Comparison of ENCODE assay signal across 24 cellular contexts in genomic region chr2:8267103-8267502, GRCh38.
"Had no signal": no experiment of that assay in that cellular context is flagged by ENCODE, and none has a peak within 500 bp of the region (broad histone marks: within the 10 kb centered on the region; RNA-seq: fewer than 3 reads in every experiment).

No MANE protein-coding gene starts in this region.

- H3K9me3 Mint-ChIP-seq: activated CD8-positive, alpha-beta T cell treated with anti-CD3 and anti-CD28 coated beads for 36 hours; activated naive CD8-positive, alpha-beta T cell treated with anti-CD3 and anti-CD28 coated beads for 36 hours; activated T-helper 2 cell treated with anti-CD3 and anti-CD28 coated beads, Interferon-gamma antibody, Interleukin-2, Interleukin-4, amounts not matched to agents 10 μg/mL and 5 μg/mL and 100 μg/mL, durations not matched to agents 14 hours and 24 hours and 36 hours had no signal

- DNase-seq: activated CD4-positive, alpha-beta T cell treated with anti-CD3 and anti-CD28 coated beads for 4 hours; activated CD8-positive, alpha-beta memory T cell treated with anti-CD3 and anti-CD28 coated beads, Interleukin-2, amount 50 U/mL, for 4 hours; activated CD8-positive, alpha-beta T cell treated with anti-CD3 and anti-CD28 coated beads for 36 hours; activated gamma-delta T cell treated with Interleukin-2 at 50 U/mL for 16 hours; activated naive CD4-positive, alpha-beta T cell treated with anti-CD3 and anti-CD28 coated beads, Interleukin-2, amount 10 ng/mL, durations not matched to agents 7 days and 5 days; activated naive CD8-positive, alpha-beta T cell treated with anti-CD3 and anti-CD28 coated beads for 36 hours; activated T-cell treated with anti-CD3 and anti-CD28 coated beads, Interleukin-2, amount 50 U/mL, for 72 hours; brain microvascular endothelial cell; KBM-7; MG63; MV-4-11; NCI-H1105; NCI-H1436; NCI-H187; NCI-H2081; NCI-H2227 treated with DMSO at 0.1 percent for 48 hours; NCI-H446 treated with DMSO at 0.1 percent for 48 hours; OCI-M1; SK-N-SH; T-helper 1 cell had no signal

- H3K4me3 ChIP-seq: cardiac muscle cell, MG63 had no signal

- H3K4me2 ChIP-seq: SK-N-SH had no signal

- H3K27me3 Mint-ChIP-seq: activated CD8-positive, alpha-beta T cell treated with anti-CD3 and anti-CD28 coated beads for 36 hours; activated naive CD8-positive, alpha-beta T cell treated with anti-CD3 and anti-CD28 coated beads for 36 hours had no signal

- H3K27ac Mint-ChIP-seq: activated CD8-positive, alpha-beta T cell treated with anti-CD3 and anti-CD28 coated beads for 36 hours; activated naive CD4-positive, alpha-beta T cell treated with anti-CD3 and anti-CD28 coated beads, Interleukin-2, amount 10 ng/mL, durations not matched to agents 7 days and 5 days; activated naive CD8-positive, alpha-beta T cell treated with anti-CD3 and anti-CD28 coated beads for 36 hours; activated T-cell treated with anti-CD3 and anti-CD28 coated beads, Interleukin-2, amount 50 U/mL, for 72 hours; activated T-helper 2 cell treated with anti-CD3 and anti-CD28 coated beads, Interferon-gamma antibody, Interleukin-2, Interleukin-4, amounts not matched to agents 10 μg/mL and 5 μg/mL and 100 μg/mL, durations not matched to agents 14 hours and 24 hours and 36 hours had no signal

- H3K9ac ChIP-seq: SK-N-SH had no signal

- H3K9me3 ChIP-seq: MG63, SK-N-SH had no signal

- H3K4me3 Mint-ChIP-seq: activated CD8-positive, alpha-beta T cell treated with anti-CD3 and anti-CD28 coated beads for 36 hours; activated naive CD4-positive, alpha-beta T cell treated with anti-CD3 and anti-CD28 coated beads, Interleukin-2, amount 10 ng/mL, durations not matched to agents 7 days and 5 days; activated naive CD8-positive, alpha-beta T cell treated with anti-CD3 and anti-CD28 coated beads for 36 hours; activated T-cell treated with anti-CD3 and anti-CD28 coated beads, Interleukin-2, amount 50 U/mL, for 72 hours had no signal

- H3K4me1 Mint-ChIP-seq: activated naive CD4-positive, alpha-beta T cell treated with anti-CD3 and anti-CD28 coated beads, Interleukin-2, amount 10 ng/mL, durations not matched to agents 7 days and 5 days; activated naive CD8-positive, alpha-beta T cell treated with anti-CD3 and anti-CD28 coated beads for 36 hours had no signal

- H3K27ac ChIP-seq: brain microvascular endothelial cell, cardiac muscle cell had no signal

- H3K36me3 Mint-ChIP-seq: activated naive CD4-positive, alpha-beta T cell treated with anti-CD3 and anti-CD28 coated beads, Interleukin-2, amount 10 ng/mL, durations not matched to agents 7 days and 5 days; activated naive CD8-positive, alpha-beta T cell treated with anti-CD3 and anti-CD28 coated beads for 36 hours had no signal

- H3K27me3 ChIP-seq: brain microvascular endothelial cell, cardiac muscle cell, MG63 had no signal

- H3K36me3 ChIP-seq: brain microvascular endothelial cell, cardiac muscle cell, MG63 had no signal

- ATAC-seq: activated CD4-positive, CD25-positive, alpha-beta regulatory T cell treated with anti-CD3 and anti-CD28 coated beads, Interleukin-2, amount 50 U/mL, for 24 hours; activated CD8-positive, alpha-beta T cell treated with anti-CD3 and anti-CD28 coated beads for 36 hours; activated T-cell treated with anti-CD3 and anti-CD28 coated beads, Interleukin-2, amount 50 U/mL, for 72 hours; Panc1 had no signal
